12 cellular contexts compared by ENCODE assay signal in the genomic region with DNA sequence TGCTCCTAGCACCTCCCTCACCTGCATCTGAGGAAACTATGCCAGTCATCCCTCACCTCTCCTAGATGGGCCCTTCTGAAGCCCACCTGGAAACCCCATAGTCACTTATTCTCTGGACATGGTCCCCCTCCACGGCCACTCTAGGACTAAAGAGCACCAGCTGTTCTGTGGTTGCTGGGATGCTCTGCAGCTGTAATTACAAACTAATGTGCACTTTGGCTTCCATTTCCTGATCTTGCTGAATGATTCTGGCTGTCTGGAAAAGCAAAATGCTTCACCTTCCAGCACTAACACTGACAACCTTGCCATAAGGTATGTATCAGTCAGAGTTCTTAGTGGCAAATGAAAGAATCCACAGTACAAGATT. TPM values are rescaled to one million over a fixed set of nuclear protein-coding genes. Genes with fewer than 3 reads are reported as not detected.
A peak's percentile ranks its signal among the peaks of the same experiment; 100 is the strongest.
DNase-seq lines count a peak whose midpoint lies in the region; ATAC-seq and TF ChIP-seq lines count a peak whose summit lies in the region.
"Had no signal": no experiment of that assay in that cellular context is flagged by ENCODE, and none has a peak within 500 bp of the region (broad histone marks: within the 10 kb centered on the region; RNA-seq: fewer than 3 reads in every experiment).

No MANE protein-coding gene starts in this region.

- H3K27me3 Mint-ChIP-seq in activated T-cell treated with anti-CD3 and anti-CD28 coated beads, Interleukin-2, amount 50 U/mL, for 4 hours (ENCODE audit: low read depth) = no peaks in the 10 kb centered on the region
- H3K27me3 Mint-ChIP-seq in natural killer cell (ENCODE audit: low read depth in 2 of 2) = no peaks in the 10 kb centered on the region
- H3K27me3 Mint-ChIP-seq: activated naive CD4-positive, alpha-beta T cell treated with anti-CD3 and anti-CD28 coated beads, Interleukin-2, amount 50 U/mL, for 24 hours had no signal

- H3K4me1 Mint-ChIP-seq in activated T-cell treated with anti-CD3 and anti-CD28 coated beads, Interleukin-2, amount 50 U/mL, for 4 hours (ENCODE audit: low read depth) = peaks cover 10% of the 10 kb centered on the region
- no peaks in the 10 kb centered on the region for H3K4me1 Mint-ChIP-seq in natural killer cell
- H3K4me1 Mint-ChIP-seq: CD8-positive, alpha-beta memory T cell had no signal

- H3K36me3 ChIP-seq in BLaER1 (no peaks in the 10 kb centered on the region), left ventricle myocardium inferior (no peaks in the 10 kb centered on the region)

- H3K9me3 Mint-ChIP-seq in activated T-cell treated with anti-CD3 and anti-CD28 coated beads, Interleukin-2, amount 50 U/mL, for 4 hours = no peaks in the 10 kb centered on the region
- no peaks in the 10 kb centered on the region for H3K9me3 Mint-ChIP-seq in natural killer cell
- H3K9me3 Mint-ChIP-seq: activated naive CD4-positive, alpha-beta T cell treated with anti-CD3 and anti-CD28 coated beads, Interleukin-2, amount 50 U/mL, for 24 hours; CD8-positive, alpha-beta memory T cell; naive B cell had no signal

- H3K4me1 ChIP-seq in BLaER1 (peaks cover 41% of the 10 kb centered on the region), left ventricle myocardium inferior (peaks cover 43% of the 10 kb centered on the region)

- H3K27me3 ChIP-seq in BLaER1 (no peaks in the 10 kb centered on the region), left ventricle myocardium inferior (ENCODE audit: low read depth) (no peaks in the 10 kb centered on the region)

- no peak overlapping the region for H3K27ac Mint-ChIP-seq in natural killer cell
- H3K27ac Mint-ChIP-seq: activated naive CD4-positive, alpha-beta T cell treated with anti-CD3 and anti-CD28 coated beads, Interleukin-2, amount 50 U/mL, for 24 hours; CD8-positive, alpha-beta memory T cell had no signal

- intact Hi-C loops in left ventricle myocardium inferior (cut with micrococcal nuclease) = no loop called here
- intact Hi-C loops in sciatic nerve (cut with DNase I) = no loop called here
- intact Hi-C loops in natural killer cell (cut with micrococcal nuclease) = loop anchor here (10.0 kb wide), 1 partner anchor 87 kb away; the partner anchor contains the start of gene ITPKB

- H3K9ac ChIP-seq in BLaER1 = no peak overlapping the region

- no peak for TF ChIP-seq CTCF in left ventricle myocardium inferior (IDR thresholded peaks at IDR 0.05; ENCODE audit: borderline replicate concordance)
- TF ChIP-seq CTCF in natural killer cell (IDR thresholded peaks at IDR 0.05) = no peak

- peak overlapping the region; percentile 70 for H3K4me2 ChIP-seq in BLaER1

- no peaks in the 10 kb centered on the region for H4K20me1 ChIP-seq in BLaER1

- peak; percentile 13 for DNase-seq in amniotic epithelial cell (ENCODE audit: low read depth)
- DNase-seq in left ventricle myocardium inferior = no peak
- DNase-seq in sciatic nerve (ENCODE audit: low spot score) = no peak
- DNase-seq in activated T-cell treated with anti-CD3 and anti-CD28 coated beads, Interleukin-2, amount 50 U/mL, for 4 hours = no peak
- no peak for DNase-seq in NCI-H2081 treated with DMSO at 0.1 percent for 48 hours (lab: John Stamatoyannopoulos, UW)
- no peak for DNase-seq in natural killer cell
- DNase-seq: CD8-positive, alpha-beta memory T cell; naive B cell; NCI-H1417 had no signal

- no peak overlapping the region for H3K4me3 ChIP-seq in BLaER1
- H3K4me3 ChIP-seq in left ventricle myocardium inferior = no peak overlapping the region

- ATAC-seq in sciatic nerve (peak; percentile 77), HG02973 (IDR thresholded peaks at IDR 0.05; ENCODE audit: unreplicated experiment) (no peak), natural killer cell (no peak)
- ATAC-seq in activated T-cell treated with anti-CD3 and anti-CD28 coated beads, Interleukin-2, amount 50 U/mL, for 4 hours = no peak

- H3K9me3 ChIP-seq in BLaER1 (no peaks in the 10 kb centered on the region), left ventricle myocardium inferior (replicated peaks) (no peaks in the 10 kb centered on the region)

- no peaks in the 10 kb centered on the region for H3K36me3 Mint-ChIP-seq in activated T-cell treated with anti-CD3 and anti-CD28 coated beads, Interleukin-2, amount 50 U/mL, for 4 hours (ENCODE audit: insufficient read depth)
- H3K36me3 Mint-ChIP-seq in natural killer cell = no peaks in the 10 kb centered on the region
- H3K36me3 Mint-ChIP-seq: activated naive CD4-positive, alpha-beta T cell treated with anti-CD3 and anti-CD28 coated beads, Interleukin-2, amount 50 U/mL, for 24 hours; CD8-positive, alpha-beta memory T cell; naive B cell had no signal

- no peak overlapping the region for H3K4me3 Mint-ChIP-seq in activated T-cell treated with anti-CD3 and anti-CD28 coated beads, Interleukin-2, amount 50 U/mL, for 4 hours
- H3K4me3 Mint-ChIP-seq in natural killer cell = no peak overlapping the region
- H3K4me3 Mint-ChIP-seq: activated naive CD4-positive, alpha-beta T cell treated with anti-CD3 and anti-CD28 coated beads, Interleukin-2, amount 50 U/mL, for 24 hours; CD8-positive, alpha-beta memory T cell; naive B cell had no signal

- peak overlapping the region; percentile 19; the same call in 1 of the 2 replicates for H3K27ac ChIP-seq in BLaER1
- peak overlapping the region; percentile 85 for H3K27ac ChIP-seq in left ventricle myocardium inferior (replicated peaks)

RNA-seq across cellular contexts. Expression of gene PSEN2, which starts 48.7 kb away (rescaled TPM):
- total RNA-seq in left ventricle myocardium inferior (16.6 TPM), sciatic nerve (12.5 TPM), natural killer cell (10 to 100 TPM; 12.6 to 22.8 (median 14.9) TPM)
- total RNA-seq in activated T-cell treated with anti-CD3 and anti-CD28 coated beads, Interleukin-2, amount 50 U/mL, for 4 hours = 1 to 10 TPM; 3.6 to 4.9 (median 4.9) TPM
